Comparison of ENCODE assay signal across 23 cellular contexts in genomic region chr14:58708004-58708403, GRCh38.
"Had no signal": no experiment of that assay in that cellular context is flagged by ENCODE, and none has a peak within 500 bp of the region (broad histone marks: within the 10 kb centered on the region; RNA-seq: fewer than 3 reads in every experiment).

No MANE protein-coding gene starts in this region.

- ATAC-seq: activated CD8-positive, alpha-beta T cell treated with anti-CD3 and anti-CD28 coated beads for 36 hours; activated naive CD4-positive, alpha-beta T cell treated with anti-CD3 and anti-CD28 coated beads, Interleukin-2, amount 50 U/mL, for 72 hours; activated naive CD8-positive, alpha-beta T cell treated with anti-CD3 and anti-CD28 coated beads, Interleukin-2, amount 50 U/mL, for 24 hours; Right ventricle myocardium inferior had no signal

- H3K4me2 ChIP-seq: KMS-11, PC-9 had no signal

- H2AFZ ChIP-seq: PC-9 had no signal

- DNase-seq: activated CD4-positive, alpha-beta T cell treated with anti-CD3 and anti-CD28 coated beads, Interleukin-2, amount 10 ng/mL, durations not matched to agents 24 days and 14 days; activated CD4-positive, alpha-beta T cell treated with anti-CD3 and anti-CD28 coated beads, Interleukin-2, amount 50 U/mL, for 4 hours; activated CD8-positive, alpha-beta T cell treated with anti-CD3 and anti-CD28 coated beads for 36 hours; activated gamma-delta T cell treated with Interleukin-2 at 50 U/mL for 16 hours; activated naive CD4-positive, alpha-beta T cell treated with anti-CD3 and anti-CD28 coated beads for 36 hours; activated naive CD8-positive, alpha-beta T cell treated with anti-CD3 and anti-CD28 coated beads, Interleukin-2, amount 50 U/mL, for 24 hours; activated T-cell treated with anti-CD3 and anti-CD28 coated beads, Interleukin-2, amount 50 U/mL, for 24 hours; anterior cingulate cortex; caudate nucleus; cerebellar nuclear complex; NCI-H1105; NCI-H1417 treated with DMSO at 0.1 percent for 48 hours; NCI-H1930; NCI-H2081 treated with DMSO at 0.1 percent for 48 hours; NCI-H2171; NCI-H510A; NK-92 treated with Interleukin-12 subunit alpha and Interleukin-12 subunit beta, amount 100 ng/mL, for 24 hours; PC-9; SIG-M5 had no signal

- H3K9ac ChIP-seq: KMS-11 had no signal

- H3K4me3 ChIP-seq: PC-9 had no signal

- H3K27ac ChIP-seq: KMS-11, PC-9, RWPE1 had no signal
